Comparison of ENCODE assay signal across 20 cellular contexts in genomic region chr11:71332046-71332445, GRCh38.
"Had no signal": no experiment of that assay in that cellular context is flagged by ENCODE, and none has a peak within 500 bp of the region (broad histone marks: within the 10 kb centered on the region; RNA-seq: fewer than 3 reads in every experiment).

No MANE protein-coding gene starts in this region.

- H3K4me1 Mint-ChIP-seq: naive thymus-derived CD4-positive, alpha-beta T cell; neural crest cell; stimulated activated effector memory CD8-positive, alpha-beta T cell treated with anti-CD3 and anti-CD28 coated beads, Interleukin-12 subunit alpha, Interleukin-12 subunit beta, amount 100 ng/mL, for 72 hours had no signal

- DNase-seq: central memory CD4-positive, alpha-beta T cell; cortex of kidney; effector CD8-positive, alpha-beta T cell; foreskin melanocyte; kidney glomerular epithelial cell; mesendoderm; naive thymus-derived CD4-positive, alpha-beta T cell; nucleus accumbens; pancreas; stimulated activated CD4-positive, alpha-beta T cell treated with anti-CD3 and anti-CD28 coated beads, Interleukin-4, amount 100 ng/mL, for 1 hour; stimulated activated CD8-positive, alpha-beta memory T cell treated with anti-CD3 and anti-CD28 coated beads, Interleukin-4, amount 100 ng/mL, for 48 hours; stimulated activated naive CD8-positive, alpha-beta T cell treated with anti-CD3 and anti-CD28 coated beads, Interleukin-15, Interleukin-2, amounts not matched to agents 100 U/mL and 50 U/mL, for 24 hours had no signal

- H2AFZ ChIP-seq: hepatocyte had no signal

- ATAC-seq: naive thymus-derived CD4-positive, alpha-beta T cell; pancreas; right lobe of liver; stimulated activated effector memory CD8-positive, alpha-beta T cell treated with anti-CD3 and anti-CD28 coated beads, Interleukin-12 subunit alpha, Interleukin-12 subunit beta, amount 100 ng/mL, for 72 hours; stimulated activated naive CD8-positive, alpha-beta T cell treated with anti-CD3 and anti-CD28 coated beads, Interleukin-15, Interleukin-2, amounts not matched to agents 100 U/mL and 50 U/mL, for 24 hours had no signal

- H3K4me3 Mint-ChIP-seq: naive thymus-derived CD4-positive, alpha-beta T cell; neural crest cell; stimulated activated effector memory CD8-positive, alpha-beta T cell treated with anti-CD3 and anti-CD28 coated beads, Interleukin-12 subunit alpha, Interleukin-12 subunit beta, amount 100 ng/mL, for 72 hours had no signal

- H3K4me2 ChIP-seq: hepatocyte had no signal

- H3K4me1 ChIP-seq: pancreas, prostate gland, right lobe of liver, tibial nerve had no signal

- H3K27me3 ChIP-seq: hepatocyte, pancreas, right lobe of liver, tibial nerve had no signal

- H3K36me3 Mint-ChIP-seq: stimulated activated effector memory CD8-positive, alpha-beta T cell treated with anti-CD3 and anti-CD28 coated beads, Interleukin-12 subunit alpha, Interleukin-12 subunit beta, amount 100 ng/mL, for 72 hours had no signal

- H3K4me3 ChIP-seq: dorsolateral prefrontal cortex, hepatocyte, pancreas, prostate gland, right lobe of liver, skin epidermis, tibial nerve had no signal

- H3K9me3 ChIP-seq: pancreas, prostate gland, right lobe of liver had no signal

- H3K36me3 ChIP-seq: pancreas, prostate gland, right lobe of liver, tibial nerve had no signal

- H3K27ac Mint-ChIP-seq: naive thymus-derived CD4-positive, alpha-beta T cell; stimulated activated effector memory CD8-positive, alpha-beta T cell treated with anti-CD3 and anti-CD28 coated beads, Interleukin-12 subunit alpha, Interleukin-12 subunit beta, amount 100 ng/mL, for 72 hours had no signal

- H3K27ac ChIP-seq: dorsolateral prefrontal cortex, hepatocyte, pancreas, prostate gland, right lobe of liver, skin epidermis, tibial nerve had no signal
